In genomic region chr15:65529754-65530317, GRCh38 we compare ENCODE assay signal across 1 cellular context.
TF ChIP-seq lines count a peak whose summit lies in the region.

No MANE protein-coding gene starts in this region.

TF ChIP-seq in HEK293, 187 proteins besides CTCF, POLR2A, EP300 and RAD21 (continued from another document and continues in another):
- TF ChIP-seq, protein P1, sequence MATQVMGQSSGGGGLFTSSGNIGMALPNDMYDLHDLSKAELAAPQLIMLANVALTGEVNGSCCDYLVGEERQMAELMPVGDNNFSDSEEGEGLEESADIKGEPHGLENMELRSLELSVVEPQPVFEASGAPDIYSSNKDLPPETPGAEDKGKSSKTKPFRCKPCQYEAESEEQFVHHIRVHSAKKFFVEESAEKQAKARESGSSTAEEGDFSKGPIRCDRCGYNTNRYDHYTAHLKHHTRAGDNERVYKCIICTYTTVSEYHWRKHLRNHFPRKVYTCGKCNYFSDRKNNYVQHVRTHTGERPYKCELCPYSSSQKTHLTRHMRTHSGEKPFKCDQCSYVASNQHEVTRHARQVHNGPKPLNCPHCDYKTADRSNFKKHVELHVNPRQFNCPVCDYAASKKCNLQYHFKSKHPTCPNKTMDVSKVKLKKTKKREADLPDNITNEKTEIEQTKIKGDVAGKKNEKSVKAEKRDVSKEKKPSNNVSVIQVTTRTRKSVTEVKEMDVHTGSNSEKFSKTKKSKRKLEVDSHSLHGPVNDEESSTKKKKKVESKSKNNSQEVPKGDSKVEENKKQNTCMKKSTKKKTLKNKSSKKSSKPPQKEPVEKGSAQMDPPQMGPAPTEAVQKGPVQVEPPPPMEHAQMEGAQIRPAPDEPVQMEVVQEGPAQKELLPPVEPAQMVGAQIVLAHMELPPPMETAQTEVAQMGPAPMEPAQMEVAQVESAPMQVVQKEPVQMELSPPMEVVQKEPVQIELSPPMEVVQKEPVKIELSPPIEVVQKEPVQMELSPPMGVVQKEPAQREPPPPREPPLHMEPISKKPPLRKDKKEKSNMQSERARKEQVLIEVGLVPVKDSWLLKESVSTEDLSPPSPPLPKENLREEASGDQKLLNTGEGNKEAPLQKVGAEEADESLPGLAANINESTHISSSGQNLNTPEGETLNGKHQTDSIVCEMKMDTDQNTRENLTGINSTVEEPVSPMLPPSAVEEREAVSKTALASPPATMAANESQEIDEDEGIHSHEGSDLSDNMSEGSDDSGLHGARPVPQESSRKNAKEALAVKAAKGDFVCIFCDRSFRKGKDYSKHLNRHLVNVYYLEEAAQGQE (tag by site-specific recombination; IDR thresholded peaks at IDR 0.05): no peak
- TF ChIP-seq, protein P2, sequence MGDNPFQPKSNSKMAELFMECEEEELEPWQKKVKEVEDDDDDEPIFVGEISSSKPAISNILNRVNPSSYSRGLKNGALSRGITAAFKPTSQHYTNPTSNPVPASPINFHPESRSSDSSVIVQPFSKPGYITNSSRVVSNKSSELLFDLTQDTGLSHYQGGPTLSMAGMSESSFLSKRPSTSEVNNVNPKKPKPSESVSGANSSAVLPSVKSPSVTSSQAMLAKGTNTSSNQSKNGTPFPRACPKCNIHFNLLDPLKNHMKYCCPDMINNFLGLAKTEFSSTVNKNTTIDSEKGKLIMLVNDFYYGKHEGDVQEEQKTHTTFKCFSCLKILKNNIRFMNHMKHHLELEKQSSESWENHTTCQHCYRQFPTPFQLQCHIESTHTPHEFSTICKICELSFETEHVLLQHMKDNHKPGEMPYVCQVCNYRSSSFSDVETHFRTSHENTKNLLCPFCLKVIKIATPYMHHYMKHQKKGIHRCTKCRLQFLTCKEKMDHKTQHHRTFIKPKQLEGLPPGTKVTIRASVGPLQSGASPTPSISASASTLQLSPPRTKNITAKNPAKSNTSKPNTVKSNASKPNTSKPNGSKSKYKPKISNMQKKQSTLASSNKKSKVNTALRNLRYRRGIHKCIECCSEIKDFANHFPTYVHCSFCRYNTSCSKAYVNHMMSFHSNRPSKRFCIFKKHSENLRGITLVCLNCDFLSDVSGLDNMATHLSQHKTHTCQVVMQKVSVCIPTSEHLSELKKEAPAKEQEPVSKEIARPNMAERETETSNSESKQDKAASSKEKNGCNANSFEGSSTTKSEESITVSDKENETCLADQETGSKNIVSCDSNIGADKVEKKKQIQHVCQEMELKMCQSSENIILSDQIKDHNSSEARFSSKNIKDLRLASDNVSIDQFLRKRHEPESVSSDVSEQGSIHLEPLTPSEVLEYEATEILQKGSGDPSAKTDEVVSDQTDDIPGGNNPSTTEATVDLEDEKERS (tag by site-specific recombination; IDR thresholded peaks at IDR 0.05): no peak
- TF ChIP-seq ZNF366 (tag by site-specific recombination; conservative IDR thresholded peaks at IDR 0.05) (peak; percentile 41; the same call in 1 of the 2 replicates), ZNF660 (tag by site-specific recombination; IDR thresholded peaks at IDR 0.05) (no peak; the same call in 1 of the 2 replicates), ZNF501 (tag by site-specific recombination; IDR thresholded peaks at IDR 0.05) (no peak), ZNF211 (tag by site-specific recombination; IDR thresholded peaks at IDR 0.05; ENCODE audit: low read depth) (no peak), KLF1 (tag by site-specific recombination; IDR thresholded peaks at IDR 0.05) (no peak), ZNF530 (tag by site-specific recombination; IDR thresholded peaks at IDR 0.05; ENCODE audit: low read depth) (no peak), GLI2 (tag by site-specific recombination; IDR thresholded peaks at IDR 0.05; ENCODE audit: borderline replicate concordance, low read depth) (no peak), ZNF639 (tag by site-specific recombination; IDR thresholded peaks at IDR 0.05) (no peak), KLF8 (tag by site-specific recombination; IDR thresholded peaks at IDR 0.05) (peak; percentile 51), ZNF324 (tag by site-specific recombination; IDR thresholded peaks at IDR 0.05) (peak; percentile 40; the same call in 1 of the 2 replicates), ZNF23 (tag by site-specific recombination; IDR thresholded peaks at IDR 0.05; ENCODE audit: borderline replicate concordance) (no peak), ZNF645 (tag by site-specific recombination; IDR thresholded peaks at IDR 0.05) (no peak), KLF9 (tag by site-specific recombination; IDR thresholded peaks at IDR 0.05; ENCODE audit: low read depth) (no peak), HIC1 (tag by site-specific recombination; IDR thresholded peaks at IDR 0.05) (no peak), ZNF571 (tag by site-specific recombination; IDR thresholded peaks at IDR 0.05) (no peak), IKZF3 (tag by site-specific recombination; IDR thresholded peaks at IDR 0.05) (peak; percentile 53), ZNF239 (tag by site-specific recombination; IDR thresholded peaks at IDR 0.05) (no peak), ZNF138 (tag by site-specific recombination; IDR thresholded peaks at IDR 0.05; ENCODE audit: borderline replicate concordance) (no peak), ZNF548 (tag by site-specific recombination; IDR thresholded peaks at IDR 0.05) (no peak), ZNF677 (tag by site-specific recombination; IDR thresholded peaks at IDR 0.05) (no peak), ZNF423 (tag by site-specific recombination; IDR thresholded peaks at IDR 0.05) (peak; percentile 92), KLF16 (tag by site-specific recombination; IDR thresholded peaks at IDR 0.05) (0 out of 2 replicates have a peak, but pooled peaks have one; percentile 4), ZNF248 (tag by site-specific recombination; IDR thresholded peaks at IDR 0.05) (no peak), ZNF692 (tag by site-specific recombination; IDR thresholded peaks at IDR 0.05) (no peak)
- TF ChIP-seq, protein P3, sequence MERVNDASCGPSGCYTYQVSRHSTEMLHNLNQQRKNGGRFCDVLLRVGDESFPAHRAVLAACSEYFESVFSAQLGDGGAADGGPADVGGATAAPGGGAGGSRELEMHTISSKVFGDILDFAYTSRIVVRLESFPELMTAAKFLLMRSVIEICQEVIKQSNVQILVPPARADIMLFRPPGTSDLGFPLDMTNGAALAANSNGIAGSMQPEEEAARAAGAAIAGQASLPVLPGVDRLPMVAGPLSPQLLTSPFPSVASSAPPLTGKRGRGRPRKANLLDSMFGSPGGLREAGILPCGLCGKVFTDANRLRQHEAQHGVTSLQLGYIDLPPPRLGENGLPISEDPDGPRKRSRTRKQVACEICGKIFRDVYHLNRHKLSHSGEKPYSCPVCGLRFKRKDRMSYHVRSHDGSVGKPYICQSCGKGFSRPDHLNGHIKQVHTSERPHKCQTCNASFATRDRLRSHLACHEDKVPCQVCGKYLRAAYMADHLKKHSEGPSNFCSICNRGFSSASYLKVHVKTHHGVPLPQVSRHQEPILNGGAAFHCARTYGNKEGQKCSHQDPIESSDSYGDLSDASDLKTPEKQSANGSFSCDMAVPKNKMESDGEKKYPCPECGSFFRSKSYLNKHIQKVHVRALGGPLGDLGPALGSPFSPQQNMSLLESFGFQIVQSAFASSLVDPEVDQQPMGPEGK (tag by site-specific recombination; IDR thresholded peaks at IDR 0.05): peak; percentile 61
- TF ChIP-seq, protein P4, sequence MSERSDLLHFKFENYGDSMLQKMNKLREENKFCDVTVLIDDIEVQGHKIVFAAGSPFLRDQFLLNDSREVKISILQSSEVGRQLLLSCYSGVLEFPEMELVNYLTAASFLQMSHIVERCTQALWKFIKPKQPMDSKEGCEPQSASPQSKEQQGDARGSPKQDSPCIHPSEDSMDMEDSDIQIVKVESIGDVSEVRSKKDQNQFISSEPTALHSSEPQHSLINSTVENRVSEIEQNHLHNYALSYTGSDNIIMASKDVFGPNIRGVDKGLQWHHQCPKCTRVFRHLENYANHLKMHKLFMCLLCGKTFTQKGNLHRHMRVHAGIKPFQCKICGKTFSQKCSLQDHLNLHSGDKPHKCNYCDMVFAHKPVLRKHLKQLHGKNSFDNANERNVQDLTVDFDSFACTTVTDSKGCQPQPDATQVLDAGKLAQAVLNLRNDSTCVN (tag by site-specific recombination; optimal IDR thresholded peaks at IDR 0.05): no peak
- TF ChIP-seq, protein P5, sequence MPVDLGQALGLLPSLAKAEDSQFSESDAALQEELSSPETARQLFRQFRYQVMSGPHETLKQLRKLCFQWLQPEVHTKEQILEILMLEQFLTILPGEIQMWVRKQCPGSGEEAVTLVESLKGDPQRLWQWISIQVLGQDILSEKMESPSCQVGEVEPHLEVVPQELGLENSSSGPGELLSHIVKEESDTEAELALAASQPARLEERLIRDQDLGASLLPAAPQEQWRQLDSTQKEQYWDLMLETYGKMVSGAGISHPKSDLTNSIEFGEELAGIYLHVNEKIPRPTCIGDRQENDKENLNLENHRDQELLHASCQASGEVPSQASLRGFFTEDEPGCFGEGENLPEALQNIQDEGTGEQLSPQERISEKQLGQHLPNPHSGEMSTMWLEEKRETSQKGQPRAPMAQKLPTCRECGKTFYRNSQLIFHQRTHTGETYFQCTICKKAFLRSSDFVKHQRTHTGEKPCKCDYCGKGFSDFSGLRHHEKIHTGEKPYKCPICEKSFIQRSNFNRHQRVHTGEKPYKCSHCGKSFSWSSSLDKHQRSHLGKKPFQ (tag by site-specific recombination; IDR thresholded peaks at IDR 0.05): 0 out of 2 replicates have a peak, but pooled peaks have one; percentile 17
- TF ChIP-seq, protein P6, sequence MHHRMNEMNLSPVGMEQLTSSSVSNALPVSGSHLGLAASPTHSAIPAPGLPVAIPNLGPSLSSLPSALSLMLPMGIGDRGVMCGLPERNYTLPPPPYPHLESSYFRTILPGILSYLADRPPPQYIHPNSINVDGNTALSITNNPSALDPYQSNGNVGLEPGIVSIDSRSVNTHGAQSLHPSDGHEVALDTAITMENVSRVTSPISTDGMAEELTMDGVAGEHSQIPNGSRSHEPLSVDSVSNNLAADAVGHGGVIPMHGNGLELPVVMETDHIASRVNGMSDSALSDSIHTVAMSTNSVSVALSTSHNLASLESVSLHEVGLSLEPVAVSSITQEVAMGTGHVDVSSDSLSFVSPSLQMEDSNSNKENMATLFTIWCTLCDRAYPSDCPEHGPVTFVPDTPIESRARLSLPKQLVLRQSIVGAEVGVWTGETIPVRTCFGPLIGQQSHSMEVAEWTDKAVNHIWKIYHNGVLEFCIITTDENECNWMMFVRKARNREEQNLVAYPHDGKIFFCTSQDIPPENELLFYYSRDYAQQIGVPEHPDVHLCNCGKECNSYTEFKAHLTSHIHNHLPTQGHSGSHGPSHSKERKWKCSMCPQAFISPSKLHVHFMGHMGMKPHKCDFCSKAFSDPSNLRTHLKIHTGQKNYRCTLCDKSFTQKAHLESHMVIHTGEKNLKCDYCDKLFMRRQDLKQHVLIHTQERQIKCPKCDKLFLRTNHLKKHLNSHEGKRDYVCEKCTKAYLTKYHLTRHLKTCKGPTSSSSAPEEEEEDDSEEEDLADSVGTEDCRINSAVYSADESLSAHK (tag by site-specific recombination; IDR thresholded peaks at IDR 0.05): 0 out of 2 replicates have a peak, but pooled peaks have one; percentile 8
- TF ChIP-seq, protein P7, sequence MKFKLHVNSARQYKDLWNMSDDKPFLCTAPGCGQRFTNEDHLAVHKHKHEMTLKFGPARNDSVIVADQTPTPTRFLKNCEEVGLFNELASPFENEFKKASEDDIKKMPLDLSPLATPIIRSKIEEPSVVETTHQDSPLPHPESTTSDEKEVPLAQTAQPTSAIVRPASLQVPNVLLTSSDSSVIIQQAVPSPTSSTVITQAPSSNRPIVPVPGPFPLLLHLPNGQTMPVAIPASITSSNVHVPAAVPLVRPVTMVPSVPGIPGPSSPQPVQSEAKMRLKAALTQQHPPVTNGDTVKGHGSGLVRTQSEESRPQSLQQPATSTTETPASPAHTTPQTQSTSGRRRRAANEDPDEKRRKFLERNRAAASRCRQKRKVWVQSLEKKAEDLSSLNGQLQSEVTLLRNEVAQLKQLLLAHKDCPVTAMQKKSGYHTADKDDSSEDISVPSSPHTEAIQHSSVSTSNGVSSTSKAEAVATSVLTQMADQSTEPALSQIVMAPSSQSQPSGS (tag by site-specific recombination; IDR thresholded peaks at IDR 0.05; ENCODE audit: low read depth): no peak
- TF ChIP-seq, protein P8, sequence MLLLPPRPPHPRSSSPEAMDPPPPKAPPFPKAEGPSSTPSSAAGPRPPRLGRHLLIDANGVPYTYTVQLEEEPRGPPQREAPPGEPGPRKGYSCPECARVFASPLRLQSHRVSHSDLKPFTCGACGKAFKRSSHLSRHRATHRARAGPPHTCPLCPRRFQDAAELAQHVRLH (tag by site-specific recombination; IDR thresholded peaks at IDR 0.05): 0 out of 2 replicates have a peak, but pooled peaks have one; percentile 12
